1 cellular context compared by ENCODE assay signal in the genomic region with DNA sequence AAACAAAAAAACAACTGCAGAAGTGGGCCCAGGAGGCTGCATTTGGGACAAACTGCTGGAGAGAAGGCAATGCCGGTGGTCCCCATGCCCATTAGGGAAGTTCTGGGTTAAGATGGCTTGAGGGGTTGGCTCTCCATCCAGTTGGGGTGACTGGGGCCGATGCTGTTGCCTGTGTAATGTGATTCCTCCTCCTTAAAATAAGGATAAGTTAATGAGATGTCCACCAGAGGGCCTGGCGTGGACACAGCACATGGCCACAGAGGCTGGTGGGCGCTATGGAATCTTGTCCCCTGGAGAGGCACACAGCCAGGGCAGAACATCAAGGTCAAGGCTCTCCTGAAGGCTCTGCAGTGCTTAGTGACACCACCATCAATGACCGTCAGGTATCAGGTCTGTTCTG.
A peak's percentile ranks its signal among the peaks of the same experiment; 100 is the strongest.
TF ChIP-seq lines count a peak whose summit lies in the region.

No MANE protein-coding gene starts in this region.

TF ChIP-seq in HepG2, 621 proteins besides CTCF, POLR2A, EP300 and RAD21:
- 0 out of 2 replicates have a peak, but pooled peaks have one; percentile 12 for TF ChIP-seq SIX4 (CRISPR knock-in tag; IDR thresholded peaks at IDR 0.05)
- TF ChIP-seq ZNF788 (CRISPR knock-in tag; IDR thresholded peaks at IDR 0.05; ENCODE audit: borderline replicate concordance), result 0 out of 2 replicates have a peak, but pooled peaks have one; percentile 40
- TF ChIP-seq, protein P1, sequence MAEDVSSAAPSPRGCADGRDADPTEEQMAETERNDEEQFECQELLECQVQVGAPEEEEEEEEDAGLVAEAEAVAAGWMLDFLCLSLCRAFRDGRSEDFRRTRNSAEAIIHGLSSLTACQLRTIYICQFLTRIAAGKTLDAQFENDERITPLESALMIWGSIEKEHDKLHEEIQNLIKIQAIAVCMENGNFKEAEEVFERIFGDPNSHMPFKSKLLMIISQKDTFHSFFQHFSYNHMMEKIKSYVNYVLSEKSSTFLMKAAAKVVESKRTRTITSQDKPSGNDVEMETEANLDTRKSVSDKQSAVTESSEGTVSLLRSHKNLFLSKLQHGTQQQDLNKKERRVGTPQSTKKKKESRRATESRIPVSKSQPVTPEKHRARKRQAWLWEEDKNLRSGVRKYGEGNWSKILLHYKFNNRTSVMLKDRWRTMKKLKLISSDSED (CRISPR knock-in tag; IDR thresholded peaks at IDR 0.05), result 0 out of 2 replicates have a peak, but pooled peaks have one; percentile 34
- peak; percentile 40; the same call in 1 of the 2 replicates for TF ChIP-seq SIX1 (CRISPR knock-in tag; IDR thresholded peaks at IDR 0.05; ENCODE audit: borderline replicate concordance)
- TF ChIP-seq KMT2A (CRISPR knock-in tag; IDR thresholded peaks at IDR 0.05), result no peak
- 0 out of 2 replicates have a peak, but pooled peaks have one; percentile 15 for TF ChIP-seq ARNTL (CRISPR knock-in tag; IDR thresholded peaks at IDR 0.05)
- TF ChIP-seq MYC (CRISPR knock-in tag; IDR thresholded peaks at IDR 0.05; ENCODE audit: borderline replicate concordance), result peak; percentile 40; the same call in 1 of the 2 replicates
- TF ChIP-seq MIXL1 (CRISPR knock-in tag; IDR thresholded peaks at IDR 0.05), result peak; percentile 22; the same call in 1 of the 2 replicates
- no peak for TF ChIP-seq SOX5 (CRISPR knock-in tag; IDR thresholded peaks at IDR 0.05; ENCODE audit: borderline replicate concordance)
- TF ChIP-seq, protein P2, sequence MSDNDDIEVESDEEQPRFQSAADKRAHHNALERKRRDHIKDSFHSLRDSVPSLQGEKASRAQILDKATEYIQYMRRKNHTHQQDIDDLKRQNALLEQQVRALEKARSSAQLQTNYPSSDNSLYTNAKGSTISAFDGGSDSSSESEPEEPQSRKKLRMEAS (IDR thresholded peaks at IDR 0.05), result peak; percentile 30; the same call in 1 of the 2 replicates
